14 cellular contexts compared by ENCODE assay signal in genomic region chr14:68234101-68234905, GRCh38.
DNase-seq lines count a peak whose midpoint lies in the region; ATAC-seq and TF ChIP-seq lines count a peak whose summit lies in the region.
"Had no signal": no experiment of that assay in that cellular context is flagged by ENCODE, and none has a peak within 500 bp of the region (broad histone marks: within the 10 kb centered on the region; RNA-seq: fewer than 3 reads in every experiment).

No MANE protein-coding gene starts in this region.

- peak; percentile 68 for DNase-seq in ELR (ENCODE audit: low read depth)
- peak; percentile 70 for DNase-seq in NCI-H345 treated with DMSO at 0.1 percent for 48 hours (lab: John Stamatoyannopoulos, UW; ENCODE audit: unreplicated experiment)
- DNase-seq in foreskin keratinocyte, result peak in 1 of 2 donors; percentile 39
- no peak for DNase-seq in dedifferentiated amniotic fluid mesenchymal stem cell (ENCODE audit: extremely low spot score)
- DNase-seq in COLO829 (ENCODE audit: low spot score), result no peak
- DNase-seq: adrenal gland, NCI-H1436 treated with DMSO at 0.1 percent for 48 hours, NCI-H526, Peyer's patch, WERI-Rb-1 had no signal

- no peak overlapping the region for H3K9ac ChIP-seq in stomach smooth muscle (ENCODE audit: low read length in 2 of 2)

- no peaks in the 10 kb centered on the region for H3K36me3 ChIP-seq in stomach smooth muscle (ENCODE audit: control insufficient read depth in 2 of 2, insufficient read depth in 2 of 2, low read length in 2 of 2)
- H3K36me3 ChIP-seq: adrenal gland, Peyer's patch, WERI-Rb-1 had no signal

- no peak overlapping the region for H3K4me3 ChIP-seq in stomach smooth muscle (ENCODE audit: low read length in 2 of 2)
- H3K4me3 ChIP-seq: adrenal gland, Peyer's patch had no signal

- H3K9me3 ChIP-seq in stomach smooth muscle (ENCODE audit: control insufficient read depth in 2 of 2, low read length in 2 of 2), result no peaks in the 10 kb centered on the region
- H3K9me3 ChIP-seq: adrenal gland, Peyer's patch had no signal

- no peaks in the 10 kb centered on the region for H3K27me3 ChIP-seq in foreskin keratinocyte
- no peaks in the 10 kb centered on the region for H3K27me3 ChIP-seq in stomach smooth muscle (ENCODE audit: control insufficient read depth in 1 of 2, insufficient read depth in 2 of 2, low read length in 2 of 2)
- H3K27me3 ChIP-seq: adrenal gland, Peyer's patch had no signal

- ATAC-seq in foreskin keratinocyte (no peak), GM21423 (IDR thresholded peaks at IDR 0.05; ENCODE audit: unreplicated experiment) (no peak), HG03342 (IDR thresholded peaks at IDR 0.05; ENCODE audit: unreplicated experiment) (no peak)
- ATAC-seq: activated T-helper 17 cell treated with anti-CD3 and anti-CD28 coated beads, Interleukin-2, amount 50 U/mL, for 72 hours had no signal

- H3K27ac ChIP-seq in foreskin keratinocyte (peak overlapping the region; percentile 81), stomach smooth muscle (ENCODE audit: low read length) (peak overlapping the region; percentile 77)
- H3K27ac ChIP-seq: WERI-Rb-1 had no signal

- peaks cover 29% of the 10 kb centered on the region for H3K4me1 ChIP-seq in foreskin keratinocyte
- H3K4me1 ChIP-seq in stomach smooth muscle (ENCODE audit: control insufficient read depth, insufficient read depth, low read length), result peaks cover 25% of the 10 kb centered on the region

- no peak for TF ChIP-seq CTCF in foreskin keratinocyte (conservative IDR thresholded peaks at IDR 0.05)

Comparison
In these comparisons a context has a peak if more than half of its experiments do, and no peak if none do; other contexts are left out.
1. DNase-seq: peak in ELR (single experiment) and NCI-H345 treated with DMSO at 0.1 percent for 48 hours (single experiment); none in dedifferentiated amniotic fluid mesenchymal stem cell (single experiment) and COLO829 (single experiment).